Comparison of ENCODE assay signal across 8 cellular contexts in the genomic region with DNA sequence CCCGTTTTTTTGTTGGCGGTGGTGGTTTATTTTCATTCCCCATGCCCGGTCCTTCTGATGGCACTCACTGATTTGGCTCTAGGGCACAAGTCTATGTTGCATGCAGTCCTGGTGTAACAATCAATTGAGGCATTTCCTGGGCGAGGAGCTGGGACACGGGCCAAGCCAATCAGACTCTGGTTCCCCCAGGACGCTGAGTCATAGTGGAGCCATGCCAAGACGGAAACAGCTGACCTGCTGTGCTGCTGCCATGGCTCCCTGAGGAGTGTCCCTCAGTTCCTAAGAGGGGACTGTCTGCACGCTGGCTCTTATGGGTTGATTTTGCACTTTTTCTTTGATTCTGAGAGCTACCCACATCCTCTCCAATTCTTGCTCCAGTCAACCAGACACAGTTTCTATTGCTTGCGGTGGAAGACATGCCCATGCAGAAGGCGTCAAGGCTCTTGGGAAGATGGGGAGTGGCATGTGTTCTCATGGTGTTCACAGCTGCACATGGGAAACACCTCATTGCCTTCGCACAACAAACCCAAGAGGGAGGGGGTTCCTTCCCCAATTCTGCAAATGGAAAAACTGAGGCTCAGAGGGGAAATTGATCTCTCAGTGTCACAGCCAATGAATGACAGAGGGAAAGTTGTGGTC. TPM values are rescaled to one million over a fixed set of nuclear protein-coding genes. Genes with fewer than 3 reads are reported as not detected.
DNase-seq lines count a peak whose midpoint lies in the region; ATAC-seq, FAIRE-seq and TF ChIP-seq lines count a peak whose summit lies in the region.

No MANE protein-coding gene starts in this region.

- peaks cover 16% of the 10 kb centered on the region for H3K27me3 ChIP-seq in HL-60 (ENCODE audit: insufficient read depth, poor library complexity, severe bottlenecking)

- no peaks in the 10 kb centered on the region for H3K36me3 Mint-ChIP-seq in stimulated activated naive B cell treated with anti-CD40 and anti-IgM and Interleukin-4, amounts not matched to agents 10 μg/mL and 1 μg/mL and 100 μg/mL, for 72 hours

- intact Hi-C loops in sciatic nerve (cut with DNase I) = no loop called here

- DNase-seq in HL-60 (ENCODE audit: low read depth in 1 of 2, low spot score in 1 of 2) (peak; percentile 15 to 72), RCC 7860 (ENCODE audit: low spot score) (peak; percentile 84), fibroblast of peridontal ligament (ENCODE audit: extremely low read depth) (peak; percentile 86), sciatic nerve (ENCODE audit: low spot score) (peak; percentile 85)
- DNase-seq in stimulated activated naive B cell treated with anti-CD40 and anti-IgM and Interleukin-4, amounts not matched to agents 10 μg/mL and 1 μg/mL and 100 μg/mL, for 72 hours = no peak

- no peak overlapping the region for H3K27ac ChIP-seq in HL-60 (replicated peaks)

- no peak overlapping the region for H3K4me3 ChIP-seq in HL-60 (replicated peaks; ENCODE audit: insufficient read depth, low read length)

- peaks cover 3 to 8% of the 10 kb centered on the region in 2 donors for H3K9me3 Mint-ChIP-seq in stimulated activated naive B cell treated with anti-CD40 and anti-IgM and Interleukin-4, amounts not matched to agents 10 μg/mL and 1 μg/mL and 100 μg/mL, for 72 hours

- H3K27me3 Mint-ChIP-seq in stimulated activated naive B cell treated with anti-CD40 and anti-IgM and Interleukin-4, amounts not matched to agents 10 μg/mL and 1 μg/mL and 100 μg/mL, for 72 hours = peaks cover 58 to 68% of the 10 kb centered on the region in 2 donors

- peak; percentile 59 for FAIRE-seq in RCC 7860 (lab: Jason Lieb, UNC)

- no peak overlapping the region for H3K4me3 Mint-ChIP-seq in stimulated activated naive B cell treated with anti-CD40 and anti-IgM and Interleukin-4, amounts not matched to agents 10 μg/mL and 1 μg/mL and 100 μg/mL, for 72 hours

- H3K27ac Mint-ChIP-seq in stimulated activated naive B cell treated with anti-CD40 and anti-IgM and Interleukin-4, amounts not matched to agents 10 μg/mL and 1 μg/mL and 100 μg/mL, for 72 hours = no peak overlapping the region

- no peak for TF ChIP-seq CTCF in HL-60 (IDR thresholded peaks at IDR 0.05; ENCODE audit: insufficient read depth, low read length)

- peak; percentile 54 for ATAC-seq in sciatic nerve
- no peak for ATAC-seq in HG02588 (IDR thresholded peaks at IDR 0.05; ENCODE audit: unreplicated experiment)
- no peak for ATAC-seq in HG03135 (IDR thresholded peaks at IDR 0.05; ENCODE audit: unreplicated experiment)
- no peak for ATAC-seq in stimulated activated naive B cell treated with anti-CD40 and anti-IgM and Interleukin-4, amounts not matched to agents 10 μg/mL and 1 μg/mL and 100 μg/mL, for 72 hours (replicated peaks)
- ATAC-seq in activated CD4-positive, CD25-positive, alpha-beta regulatory T cell treated with anti-CD3 and anti-CD28 coated beads, Interleukin-2, amount 50 U/mL, for 24 hours = no peak

- peaks cover 9 to 14% of the 10 kb centered on the region in 2 donors for H3K4me1 Mint-ChIP-seq in stimulated activated naive B cell treated with anti-CD40 and anti-IgM and Interleukin-4, amounts not matched to agents 10 μg/mL and 1 μg/mL and 100 μg/mL, for 72 hours

RNA-seq across cellular contexts. Expression of gene ALDH1L1, which starts 28.4 kb away (rescaled TPM):
- total RNA-seq in sciatic nerve = 4.1 TPM
